ENCODE assay signal across 22 cellular contexts in the genomic region with DNA sequence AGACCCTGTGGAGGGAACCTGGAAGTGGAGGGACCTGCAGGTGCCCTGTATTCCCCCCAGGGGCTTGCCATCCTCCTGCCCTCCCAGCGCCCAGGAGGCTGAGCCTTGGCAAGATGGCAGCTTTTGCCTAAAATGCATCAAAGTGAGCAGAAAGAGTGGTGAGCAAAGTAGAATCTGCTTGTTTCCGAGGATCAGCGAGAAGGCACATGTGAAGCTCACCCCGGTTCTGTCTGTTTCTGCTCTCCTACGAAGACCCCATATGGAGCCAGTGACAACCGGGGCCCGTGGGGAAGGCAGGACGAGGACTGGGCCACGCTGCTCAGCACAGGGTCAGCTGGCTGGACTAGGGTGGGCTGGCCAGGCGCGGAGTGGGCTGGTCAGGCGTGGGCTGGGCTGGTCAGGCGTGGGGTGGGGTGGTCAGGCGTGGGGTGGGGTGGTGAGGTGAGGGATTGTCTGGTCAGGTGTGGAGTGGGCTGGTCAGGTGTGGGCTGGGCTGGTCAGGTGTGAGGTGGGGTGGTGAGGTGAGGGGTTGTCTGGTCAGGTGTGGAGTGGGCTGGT. TPM values are rescaled to one million over a fixed set of nuclear protein-coding genes. Genes with fewer than 3 reads are reported as not detected.
A peak's percentile ranks its signal among the peaks of the same experiment; 100 is the strongest.
DNase-seq lines count a peak whose midpoint lies in the region; ATAC-seq and TF ChIP-seq lines count a peak whose summit lies in the region.
"Had no signal": no experiment of that assay in that cellular context is flagged by ENCODE, and none has a peak within 500 bp of the region (broad histone marks: within the 10 kb centered on the region; RNA-seq: fewer than 3 reads in every experiment).

No MANE protein-coding gene starts in this region.

- no peaks in the 10 kb centered on the region for H3K36me3 Mint-ChIP-seq in activated CD4-positive, alpha-beta T cell treated with anti-CD3 and anti-CD28 coated beads, Interleukin-2, amount 10 ng/mL, durations not matched to agents 24 days and 14 days (ENCODE audit: low read depth)
- no peaks in the 10 kb centered on the region for H3K36me3 Mint-ChIP-seq in naive thymus-derived CD4-positive, alpha-beta T cell
- H3K36me3 Mint-ChIP-seq in mesothelial cell of epicardium, result no peaks in the 10 kb centered on the region
- H3K36me3 Mint-ChIP-seq: CD4-positive, alpha-beta memory T cell had no signal

- no peak overlapping the region for H3K4me3 ChIP-seq in BLaER1
- H3K4me3 ChIP-seq in Panc1 (ENCODE audit: low read depth in 2 of 2, low read length in 2 of 2), result no peak overlapping the region
- no peak overlapping the region for H3K4me3 ChIP-seq in naive thymus-derived CD4-positive, alpha-beta T cell (ENCODE audit: low read length)
- H3K4me3 ChIP-seq in transverse colon, result no peak overlapping the region
- H3K4me3 ChIP-seq: cardiac muscle cell, dorsolateral prefrontal cortex, gastrocnemius medialis, lung had no signal

- no peaks in the 10 kb centered on the region for H3K27me3 Mint-ChIP-seq in activated CD4-positive, alpha-beta T cell treated with anti-CD3 and anti-CD28 coated beads, Interleukin-2, amount 10 ng/mL, durations not matched to agents 24 days and 14 days
- peaks cover 0 to 2% (median 0%) of the 10 kb centered on the region in 5 donors for H3K27me3 Mint-ChIP-seq in naive thymus-derived CD4-positive, alpha-beta T cell
- H3K27me3 Mint-ChIP-seq in mesothelial cell of epicardium (ENCODE audit: low read depth), result peaks cover 41% of the 10 kb centered on the region
- H3K27me3 Mint-ChIP-seq: CD4-positive, alpha-beta memory T cell had no signal

- ATAC-seq in Panc1, result peak; percentile 17; the same call in 1 of the 2 replicates
- ATAC-seq in naive thymus-derived CD4-positive, alpha-beta T cell, result no peak
- ATAC-seq in GM18867 (IDR thresholded peaks at IDR 0.05; ENCODE audit: unreplicated experiment), result no peak
- ATAC-seq: gastrocnemius medialis, right cardiac atrium had no signal

- peak overlapping the region; percentile 51 for H3K27ac Mint-ChIP-seq in activated CD4-positive, alpha-beta T cell treated with anti-CD3 and anti-CD28 coated beads, Interleukin-2, amount 10 ng/mL, durations not matched to agents 24 days and 14 days
- H3K27ac Mint-ChIP-seq in naive thymus-derived CD4-positive, alpha-beta T cell, result peak overlapping the region in 7 of 9 donors; percentile 25 to 78 (median 62)
- H3K27ac Mint-ChIP-seq in mesothelial cell of epicardium, result no peak overlapping the region

- H3K27ac ChIP-seq in BLaER1 (no peak overlapping the region), Panc1 (ENCODE audit: low read length) (no peak overlapping the region), transverse colon (no peak overlapping the region)
- H3K27ac ChIP-seq in naive thymus-derived CD4-positive, alpha-beta T cell (ENCODE audit: low read depth, low read length), result no peak overlapping the region
- H3K27ac ChIP-seq: cardiac muscle cell, dorsolateral prefrontal cortex, gastrocnemius medialis, WERI-Rb-1 had no signal

- TF ChIP-seq CTCF in Panc1 (IDR thresholded peaks at IDR 0.05), result no peak
- no peak for TF ChIP-seq CTCF in mesothelial cell of epicardium (IDR thresholded peaks at IDR 0.05; ENCODE audit: unreplicated experiment)
- TF ChIP-seq CTCF in transverse colon (IDR thresholded peaks at IDR 0.05), result no peak

- POLR2A ChIA-PET in Panc1 (lab: Charles Lee), result no interaction called here
- POLR2A ChIA-PET in naive thymus-derived CD4-positive, alpha-beta T cell (lab: Charles Lee), result interaction anchor here (0.6 to 1.4 kb wide), 2 partner anchors 9 to 161 kb away, joined by 3 to 5 read pairs; no protein-coding TSS in a partner anchor

- H3K27me3 ChIP-seq in BLaER1 (peaks cover 22% of the 10 kb centered on the region), Panc1 (ENCODE audit: control insufficient read depth, insufficient read depth, low read length) (no peaks in the 10 kb centered on the region), transverse colon (peaks cover 29% of the 10 kb centered on the region)
- H3K27me3 ChIP-seq in naive thymus-derived CD4-positive, alpha-beta T cell (ENCODE audit: control insufficient read depth in 2 of 2, insufficient read depth in 2 of 2, low read length in 2 of 2), result no peaks in the 10 kb centered on the region

- H3K36me3 ChIP-seq in BLaER1 (no peaks in the 10 kb centered on the region), Panc1 (ENCODE audit: control insufficient read depth, insufficient read depth, low read length) (no peaks in the 10 kb centered on the region), transverse colon (no peaks in the 10 kb centered on the region)
- no peaks in the 10 kb centered on the region for H3K36me3 ChIP-seq in naive thymus-derived CD4-positive, alpha-beta T cell (ENCODE audit: control insufficient read depth in 2 of 3, insufficient read depth in 3 of 3, low read length in 3 of 3)
- H3K36me3 ChIP-seq: cardiac muscle cell, gastrocnemius medialis, WERI-Rb-1 had no signal

- CTCF ChIA-PET in Panc1 (lab: Charles Lee), result no interaction called here
- CTCF ChIA-PET in naive thymus-derived CD4-positive, alpha-beta T cell (lab: Charles Lee), result no interaction called here

- no peaks in the 10 kb centered on the region for H3K9me3 ChIP-seq in BLaER1
- H3K9me3 ChIP-seq in Panc1 (ENCODE audit: control insufficient read depth, insufficient read depth, low read depth, low read length), result no peaks in the 10 kb centered on the region
- H3K9me3 ChIP-seq in naive thymus-derived CD4-positive, alpha-beta T cell (ENCODE audit: control insufficient read depth in 2 of 3, low read length in 3 of 3), result no peaks in the 10 kb centered on the region
- H3K9me3 ChIP-seq in transverse colon, result no peaks in the 10 kb centered on the region
- H3K9me3 ChIP-seq: gastrocnemius medialis had no signal

- H4K20me1 ChIP-seq in BLaER1, result no peaks in the 10 kb centered on the region

- peak; percentile 59 for DNase-seq in activated CD4-positive, alpha-beta T cell treated with anti-CD3 and anti-CD28 coated beads, Interleukin-2, amount 10 ng/mL, durations not matched to agents 24 days and 14 days
- no peak for DNase-seq in activated CD4-positive, alpha-beta T cell treated with anti-CD3 and anti-CD28 coated beads for 4 hours
- DNase-seq in Panc1 (ENCODE audit: low read depth, low spot score) (no peak), mesothelial cell of epicardium (ENCODE audit: low spot score in 2 of 2, unreplicated experiment in 2 of 2) (no peak), transverse colon (no peak)
- peak in 2 of 9 donors; percentile 22 to 27 for DNase-seq in naive thymus-derived CD4-positive, alpha-beta T cell
- DNase-seq: CD4-positive, alpha-beta memory T cell; DMS79 treated with DMSO at 0.1 percent for 48 hours; dorsolateral prefrontal cortex; gastrocnemius medialis; GOT3; hypothalamus; MM.1S; NCI-H1694 treated with DMSO at 0.1 percent for 48 hours; NCI-H446; WERI-Rb-1 had no signal

- no peaks in the 10 kb centered on the region for H3K9me3 Mint-ChIP-seq in activated CD4-positive, alpha-beta T cell treated with anti-CD3 and anti-CD28 coated beads, Interleukin-2, amount 10 ng/mL, durations not matched to agents 24 days and 14 days
- H3K9me3 Mint-ChIP-seq in naive thymus-derived CD4-positive, alpha-beta T cell, result no peaks in the 10 kb centered on the region
- no peaks in the 10 kb centered on the region for H3K9me3 Mint-ChIP-seq in mesothelial cell of epicardium
- H3K9me3 Mint-ChIP-seq: CD4-positive, alpha-beta memory T cell had no signal

- H3K4me1 Mint-ChIP-seq in activated CD4-positive, alpha-beta T cell treated with anti-CD3 and anti-CD28 coated beads, Interleukin-2, amount 10 ng/mL, durations not matched to agents 24 days and 14 days, result peaks cover 6% of the 10 kb centered on the region
- H3K4me1 Mint-ChIP-seq in naive thymus-derived CD4-positive, alpha-beta T cell, result peaks cover 8 to 20% (median 13%) of the 10 kb centered on the region in 7 donors
- no peaks in the 10 kb centered on the region for H3K4me1 Mint-ChIP-seq in mesothelial cell of epicardium

- no peak for TF ChIP-seq EP300 in transverse colon (IDR thresholded peaks at IDR 0.05; ENCODE audit: low read depth)

- intact Hi-C loops in activated CD4-positive, alpha-beta T cell treated with anti-CD3 and anti-CD28 coated beads, Interleukin-2, amount 10 ng/mL, durations not matched to agents 24 days and 14 days (cut with micrococcal nuclease), result no loop called here
- intact Hi-C loops in Panc1 (cut with micrococcal nuclease; ENCODE audit: unreplicated experiment) (no loop called here), transverse colon (cut with DNase I; ENCODE audit: low total_unique reads) (no loop called here)
- intact Hi-C loops in naive thymus-derived CD4-positive, alpha-beta T cell (cut with micrococcal nuclease), result no loop called here

- H3K4me1 ChIP-seq in BLaER1, result peaks cover 65% of the 10 kb centered on the region
- H3K4me1 ChIP-seq in Panc1 (ENCODE audit: control insufficient read depth, insufficient read depth, low read length), result peaks cover 3% of the 10 kb centered on the region; the same call in 1 of the 2 replicates
- peaks cover 0 to 13% of the 10 kb centered on the region in 2 donors for H3K4me1 ChIP-seq in naive thymus-derived CD4-positive, alpha-beta T cell (ENCODE audit: control insufficient read depth in 2 of 2, insufficient read depth in 2 of 2, low read length in 2 of 2)
- H3K4me1 ChIP-seq in transverse colon, result peaks cover 5 to 6% (median 5%) of the 10 kb centered on the region in 4 donors

- no peak overlapping the region for H3K9ac ChIP-seq in BLaER1

- 77 to 100% methylated on average over 1 to 14 of the region's 14 CpGs for WGBS in transverse colon (ENCODE audit: low coverage in 1 of 2), 2 donors

- H3K4me2 ChIP-seq in BLaER1, result peak overlapping the region; percentile 2; the same call in 1 of the 2 replicates

- BruUV-seq in Panc1 (replicated peaks; lab: Mats Ljungman, UMichigan), result no TSS peak

- in situ Hi-C loops in Panc1 (cut with HindIII; ENCODE audit: low pct_unique_long_range_greater_than_20kb, low sequenced_read_pairs) (no loop called here), transverse colon (cut with MboI; ENCODE audit: low pct_ligation_motif_present in 1 of 4, low pct_unique_long_range_greater_than_20kb in 1 of 4, low sequenced_read_pairs in 3 of 4) (no loop called here)

- no peak for TF ChIP-seq POLR2A in transverse colon (IDR thresholded peaks at IDR 0.05)

- no peak overlapping the region for H3K4me3 Mint-ChIP-seq in activated CD4-positive, alpha-beta T cell treated with anti-CD3 and anti-CD28 coated beads, Interleukin-2, amount 10 ng/mL, durations not matched to agents 24 days and 14 days
- peak overlapping the region in 2 of 10 donors; percentile 23 to 53 for H3K4me3 Mint-ChIP-seq in naive thymus-derived CD4-positive, alpha-beta T cell
- H3K4me3 Mint-ChIP-seq in mesothelial cell of epicardium, result no peak overlapping the region

RNA-seq across cellular contexts. Expression of a gene that starts 5.2 kb away (rescaled TPM):
- total RNA-seq in activated CD4-positive, alpha-beta T cell treated with anti-CD3 and anti-CD28 coated beads, Interleukin-2, amount 10 ng/mL, durations not matched to agents 24 days and 14 days, result 14.3 and 15.9 TPM in 2 replicates
- total RNA-seq in Panc1 (2021; ENCODE audit: unreplicated experiment) (16.2 TPM), mesothelial cell of epicardium (5.4 to 6.2 TPM (median 5.4 TPM) in 3 replicates), transverse colon (1 to 10 TPM; 1.5 to 4.6 (median 3.7) TPM)
- polyA plus RNA-seq in Panc1 (2012; ENCODE audit: insufficient read length), result 22.7 TPM
- total RNA-seq in naive thymus-derived CD4-positive, alpha-beta T cell, result 10 to 100 TPM in 1 of 5 experiments, 1 to 10 TPM in 4; 3.2 to 10.7 (median 4.0) TPM
- polyA plus RNA-seq in naive thymus-derived CD4-positive, alpha-beta T cell, result 1 to 10 TPM; 1.3 to 1.6 TPM

RNA-seq across cellular contexts. Expression of a gene that starts 10.2 kb away (rescaled TPM):
- 32.7 and 34.1 TPM in 2 replicates for total RNA-seq in activated CD4-positive, alpha-beta T cell treated with anti-CD3 and anti-CD28 coated beads, Interleukin-2, amount 10 ng/mL, durations not matched to agents 24 days and 14 days
- total RNA-seq in Panc1 (2021; ENCODE audit: unreplicated experiment) (74.5 TPM), mesothelial cell of epicardium (110 to 117 TPM (median 112 TPM) in 3 replicates), transverse colon (100 to 1,000 TPM in 3 of 4 donors, 10 to 100 TPM in 1; 94.2 to 346 (median 224) TPM)
- 92.4 TPM for polyA plus RNA-seq in Panc1 (2012; ENCODE audit: insufficient read length)
- total RNA-seq in naive thymus-derived CD4-positive, alpha-beta T cell, result 100 to 1,000 TPM in 2 of 5 experiments, 10 to 100 TPM in 3; 45.6 to 129 (median 65.7) TPM
- polyA plus RNA-seq in naive thymus-derived CD4-positive, alpha-beta T cell, result 10 to 100 TPM; 23.4 to 36.7 TPM

RNA-seq across cellular contexts. Expression of a gene that starts 26.9 kb away (rescaled TPM):
- 1.2 and 1.5 TPM in 2 replicates for total RNA-seq in activated CD4-positive, alpha-beta T cell treated with anti-CD3 and anti-CD28 coated beads, Interleukin-2, amount 10 ng/mL, durations not matched to agents 24 days and 14 days
- 5.0 TPM for total RNA-seq in Panc1 (2021; ENCODE audit: unreplicated experiment)
- polyA plus RNA-seq in Panc1 (2012; ENCODE audit: insufficient read length), result 4.7 TPM
- 10 to 100 TPM in 1 of 5 experiments, 1 to 10 TPM in 4; 2.7 to 12.8 (median 4.2) TPM for total RNA-seq in naive thymus-derived CD4-positive, alpha-beta T cell
- polyA plus RNA-seq in naive thymus-derived CD4-positive, alpha-beta T cell, result not detected
- total RNA-seq in mesothelial cell of epicardium, result 63.8 to 70.3 TPM (median 65.4 TPM) in 3 replicates
- total RNA-seq in transverse colon, result 10 to 100 TPM in 2 of 4 donors, 1 to 10 TPM in 2; 4.9 to 58.9 (median 9.9) TPM
- polyA plus RNA-seq: keratinocyte had no signal

RNA-seq across cellular contexts. Expression of a gene that starts 30.4 kb away (rescaled TPM):
- 134 TPM in 2 replicates for total RNA-seq in activated CD4-positive, alpha-beta T cell treated with anti-CD3 and anti-CD28 coated beads, Interleukin-2, amount 10 ng/mL, durations not matched to agents 24 days and 14 days
- 217 TPM for total RNA-seq in Panc1 (2021; ENCODE audit: unreplicated experiment)
- polyA plus RNA-seq in Panc1 (2012; ENCODE audit: insufficient read length), result 240 TPM
- total RNA-seq in naive thymus-derived CD4-positive, alpha-beta T cell, result 100 to 1,000 TPM; 121 to 148 (median 137) TPM
- polyA plus RNA-seq in naive thymus-derived CD4-positive, alpha-beta T cell, result 100 to 1,000 TPM; 211 to 267 TPM
- 97.2 to 98.8 TPM (median 97.4 TPM) in 3 replicates for total RNA-seq in mesothelial cell of epicardium
- 100 to 1,000 TPM in 3 of 4 donors, 10 to 100 TPM in 1; 95.0 to 162 (median 136) TPM for total RNA-seq in transverse colon

RNA-seq across cellular contexts. Expression of a gene that starts 53.7 kb away (rescaled TPM):
- total RNA-seq in activated CD4-positive, alpha-beta T cell treated with anti-CD3 and anti-CD28 coated beads, Interleukin-2, amount 10 ng/mL, durations not matched to agents 24 days and 14 days, result 38.0 and 40.4 TPM in 2 replicates
- 36.5 TPM for total RNA-seq in Panc1 (2021; ENCODE audit: unreplicated experiment)
- 66.1 TPM for polyA plus RNA-seq in Panc1 (2012; ENCODE audit: insufficient read length)
- 10 to 100 TPM; 32.3 to 45.4 (median 41.9) TPM for total RNA-seq in naive thymus-derived CD4-positive, alpha-beta T cell
- polyA plus RNA-seq in naive thymus-derived CD4-positive, alpha-beta T cell, result 10 to 100 TPM; 11.8 to 16.5 TPM
- total RNA-seq in mesothelial cell of epicardium, result 25.2 to 27.2 TPM (median 26.6 TPM) in 3 replicates
- total RNA-seq in transverse colon, result 100 to 1,000 TPM in 1 of 4 donors, 10 to 100 TPM in 3; 28.4 to 183 (median 60.5) TPM
